20 cellular contexts compared by ENCODE assay signal in genomic region chr9:75168270-75169185, GRCh38.
A peak's percentile ranks its signal among the peaks of the same experiment; 100 is the strongest.
DNase-seq lines count a peak whose midpoint lies in the region; ATAC-seq, FAIRE-seq and TF ChIP-seq lines count a peak whose summit lies in the region.
"Had no signal": no experiment of that assay in that cellular context is flagged by ENCODE, and none has a peak within 500 bp of the region (broad histone marks: within the 10 kb centered on the region; RNA-seq: fewer than 3 reads in every experiment).

No MANE protein-coding gene starts in this region.

- DNase-seq in Daoy (ENCODE audit: low read depth) (peak; percentile 17), HT1080 (ENCODE audit: low read depth) (peak; percentile 58), adipocyte (ENCODE audit: low read depth) (peak; percentile 15), fibroblast of pulmonary artery (ENCODE audit: low read depth) (peak; percentile 48), RCC 7860 (ENCODE audit: low spot score) (no peak)
- DNase-seq in activated CD4-positive, alpha-beta T cell treated with anti-CD3 and anti-CD28 coated beads for 36 hours = no peak
- DNase-seq: activated CD4-positive, alpha-beta T cell treated with anti-CD3 and anti-CD28 coated beads, Interleukin-2, amount 50 U/mL, for 1 hour; effector CD8-positive, alpha-beta T cell; hypothalamus; kidney glomerular epithelial cell; NCI-H1417 treated with DMSO at 0.1 percent for 48 hours; psoas muscle; stimulated activated CD4-positive, alpha-beta T cell treated with anti-CD3 and anti-CD28 coated beads, Interleukin-4, amount 100 ng/mL, for 4 hours; substantia nigra had no signal

- H3K4me1 ChIP-seq in adipocyte (ENCODE audit: control insufficient read depth, insufficient read depth, low read length) = peaks cover 13% of the 10 kb centered on the region
- H3K4me1 ChIP-seq: psoas muscle had no signal

- H3K36me3 ChIP-seq in adipocyte (ENCODE audit: control insufficient read depth, insufficient read depth, low read length, severe bottlenecking) = peaks cover 54% of the 10 kb centered on the region

- H3K36me3 Mint-ChIP-seq in activated CD4-positive, alpha-beta T cell treated with anti-CD3 and anti-CD28 coated beads for 36 hours (ENCODE audit: low read depth) = peaks cover 43% of the 10 kb centered on the region

- no peak for TF ChIP-seq CTCF in fibroblast of pulmonary artery (IDR thresholded peaks at IDR 0.05; ENCODE audit: low read length, missing control alignments)

- ATAC-seq in activated CD4-positive, alpha-beta T cell treated with anti-CD3 and anti-CD28 coated beads for 36 hours = no peak
- no peak for ATAC-seq in SK-N-SH treated with all-trans-retinoic acid at 6 μM for 48 hours
- no peak for ATAC-seq in HG03159 (IDR thresholded peaks at IDR 0.05; ENCODE audit: unreplicated experiment)
- ATAC-seq: psoas muscle had no signal

- POLR2A ChIA-PET in activated CD4-positive, alpha-beta T cell treated with anti-CD3 and anti-CD28 coated beads for 36 hours (lab: Charles Lee) = no interaction called here

- H3K9me3 ChIP-seq in adipocyte (ENCODE audit: control insufficient read depth, low read length) = peaks cover 25% of the 10 kb centered on the region

- H3K27me3 ChIP-seq in adipocyte (replicated peaks; ENCODE audit: control insufficient read depth, insufficient read depth, low read length) = no peaks in the 10 kb centered on the region

- H3K9me3 Mint-ChIP-seq in activated CD4-positive, alpha-beta T cell treated with anti-CD3 and anti-CD28 coated beads for 36 hours (ENCODE audit: low read depth) = peaks cover 12% of the 10 kb centered on the region

- H3K4me3 ChIP-seq in adipocyte (ENCODE audit: low read length) (no peak overlapping the region), fibroblast of pulmonary artery (replicated peaks; ENCODE audit: low read depth, low read length) (no peak overlapping the region)
- H3K4me3 ChIP-seq: psoas muscle had no signal

- no peak overlapping the region for H3K9ac ChIP-seq in adipocyte (ENCODE audit: low read length)

- no peak overlapping the region for H3K27ac Mint-ChIP-seq in activated CD4-positive, alpha-beta T cell treated with anti-CD3 and anti-CD28 coated beads for 36 hours
- H3K27ac Mint-ChIP-seq: activated T-helper 1 cell treated with anti-CD3 and anti-CD28 coated beads, Interleukin-12 subunit alpha, Interleukin-12 subunit beta, Interleukin-2, Interleukin-4 antibody, amounts not matched to agents 30 ng/mL and 10 ng/mL and 1 ng/mL, durations not matched to agents 14 hours and 24 hours and 36 hours had no signal

- CTCF ChIA-PET in activated CD4-positive, alpha-beta T cell treated with anti-CD3 and anti-CD28 coated beads for 36 hours (lab: Charles Lee) = interaction anchor here (0.9 to 1.1 kb wide), 3 partner anchors 10 to 18 kb away, joined by 3 to 4 read pairs (median 3); no protein-coding TSS in a partner anchor

- no peak for FAIRE-seq in RCC 7860 (lab: Jason Lieb, UNC)
- FAIRE-seq: TTC549 had no signal

- intact Hi-C loops in activated CD4-positive, alpha-beta T cell treated with anti-CD3 and anti-CD28 coated beads for 36 hours (cut with DNase I, micrococcal nuclease) = no loop called here

- H3K4me1 Mint-ChIP-seq in activated CD4-positive, alpha-beta T cell treated with anti-CD3 and anti-CD28 coated beads for 36 hours = peaks cover 10% of the 10 kb centered on the region
- H3K4me1 Mint-ChIP-seq: neural crest cell had no signal

- no peaks in the 10 kb centered on the region for H3K27me3 Mint-ChIP-seq in activated CD4-positive, alpha-beta T cell treated with anti-CD3 and anti-CD28 coated beads for 36 hours
- H3K27me3 Mint-ChIP-seq: central memory CD8-positive, alpha-beta T cell had no signal

- H3K4me3 Mint-ChIP-seq in activated CD4-positive, alpha-beta T cell treated with anti-CD3 and anti-CD28 coated beads for 36 hours = no peak overlapping the region
- H3K4me3 Mint-ChIP-seq: activated T-helper 1 cell treated with anti-CD3 and anti-CD28 coated beads, Interleukin-12 subunit alpha, Interleukin-12 subunit beta, Interleukin-2, Interleukin-4 antibody, amounts not matched to agents 30 ng/mL and 10 ng/mL and 1 ng/mL, durations not matched to agents 14 hours and 24 hours and 36 hours; central memory CD8-positive, alpha-beta T cell; neural crest cell had no signal

TF ChIP-seq in SK-N-SH treated with all-trans-retinoic acid at 6 μM for 48 hours, 23 proteins besides CTCF, POLR2A, EP300 and RAD21:
- TF ChIP-seq ARNTL (CRISPR knock-in tag; IDR thresholded peaks at IDR 0.05; ENCODE audit: borderline replicate concordance, low read depth) = no peak

Comparison
In these comparisons a context has a peak if more than half of its experiments do, and no peak if none do; other contexts are left out.
1. DNase-seq: peak in Daoy (single experiment), HT1080 (single experiment), adipocyte (single experiment) and fibroblast of pulmonary artery (single experiment); none in activated CD4-positive, alpha-beta T cell treated with anti-CD3 and anti-CD28 coated beads for 36 hours (single experiment) and RCC 7860 (single experiment).